8 cellular contexts compared by ENCODE assay signal in the genomic region with DNA sequence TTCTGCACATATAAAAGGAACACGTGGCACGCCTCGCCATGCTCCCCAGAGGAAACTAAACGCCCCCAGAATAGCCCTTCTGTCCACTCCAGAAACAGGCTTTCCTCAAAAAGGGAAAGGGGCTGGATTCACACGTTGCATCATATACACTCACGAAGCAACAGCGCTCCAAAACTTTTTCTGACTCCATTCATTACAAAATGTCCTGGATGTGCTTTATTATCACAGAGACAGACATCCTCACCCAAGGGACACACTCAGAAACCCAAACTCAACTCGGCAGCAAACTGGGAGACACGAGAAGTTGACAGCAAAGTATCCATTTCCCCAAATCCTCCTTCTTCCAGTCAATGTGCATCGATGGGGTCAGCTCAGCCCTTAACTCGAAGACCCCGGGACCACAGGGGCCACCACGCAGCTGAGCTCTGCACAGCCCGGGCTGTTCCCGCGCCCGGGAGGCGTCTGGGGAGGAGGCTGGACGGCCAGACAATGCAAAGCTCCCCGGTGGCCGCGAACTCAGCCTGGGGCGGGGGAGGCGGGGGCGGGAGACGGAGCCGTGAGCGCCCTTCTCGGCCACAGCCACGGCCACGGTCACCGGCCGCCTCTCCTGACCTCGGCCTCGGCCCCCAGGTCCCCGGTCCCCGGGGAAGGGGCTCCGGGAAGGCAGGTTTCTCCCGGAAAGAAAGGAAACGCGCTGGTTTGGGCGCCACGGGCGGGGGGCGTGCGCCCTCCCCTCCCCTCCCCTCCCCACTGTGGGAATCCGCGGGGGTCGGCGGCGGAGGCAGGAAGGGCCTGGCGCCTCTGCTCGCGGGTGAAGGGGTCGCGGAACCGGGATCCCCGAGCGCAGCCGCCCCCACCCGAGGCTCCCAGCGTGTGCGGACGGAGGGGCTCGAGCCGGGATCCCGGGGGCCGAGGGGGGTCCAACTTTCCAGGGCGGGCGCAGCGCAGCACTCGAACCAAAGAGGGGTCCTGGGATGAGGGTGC. TPM values are rescaled to one million over a fixed set of nuclear protein-coding genes. Genes with fewer than 3 reads are reported as not detected.
A peak's percentile ranks its signal among the peaks of the same experiment; 100 is the strongest.
DNase-seq lines count a peak whose midpoint lies in the region; ATAC-seq, FAIRE-seq and TF ChIP-seq lines count a peak whose summit lies in the region.

No MANE protein-coding gene starts in this region.

- peak overlapping the region; percentile 52 for H3K4me3 Mint-ChIP-seq in activated naive CD4-positive, alpha-beta T cell treated with anti-CD3 and anti-CD28 coated beads, Interleukin-2, amount 10 ng/mL, durations not matched to agents 7 days and 5 days
- peak overlapping the region; percentile 97 for H3K4me3 Mint-ChIP-seq in astrocyte (ENCODE audit: unreplicated experiment)

- POLR2A ChIA-PET in GM10248 (lab: Yijun Ruan, JAX) = no interaction called here

- peaks cover 18% of the 10 kb centered on the region for H3K4me1 Mint-ChIP-seq in activated naive CD4-positive, alpha-beta T cell treated with anti-CD3 and anti-CD28 coated beads, Interleukin-2, amount 10 ng/mL, durations not matched to agents 7 days and 5 days
- peaks cover 26% of the 10 kb centered on the region for H3K4me1 Mint-ChIP-seq in astrocyte (ENCODE audit: low read depth, unreplicated experiment)

- H3K9me3 Mint-ChIP-seq in activated naive CD4-positive, alpha-beta T cell treated with anti-CD3 and anti-CD28 coated beads, Interleukin-2, amount 10 ng/mL, durations not matched to agents 7 days and 5 days = no peaks in the 10 kb centered on the region
- no peaks in the 10 kb centered on the region for H3K9me3 Mint-ChIP-seq in astrocyte (ENCODE audit: unreplicated experiment)

- H3K4me3 ChIP-seq in astrocyte (ENCODE audit: insufficient read depth, low read depth, low read length) = peak overlapping the region; percentile 73
- peak overlapping the region; percentile 91 to 97 (median 96) for H3K4me3 ChIP-seq in keratinocyte (ENCODE audit: control insufficient read depth in 2 of 3, extremely low read depth in 1 of 3, insufficient read depth in 2 of 3, low read depth in 1 of 3, low read length in 3 of 3)
- peak overlapping the region; percentile 76 for H3K4me3 ChIP-seq in thoracic aorta

- ATAC-seq in thoracic aorta (ENCODE audit: insufficient number of reproducible peaks, low FRiP score, low read depth) = no peak

- H3K27ac ChIP-seq in astrocyte (ENCODE audit: low read depth, low read length) (peak overlapping the region; percentile 58), keratinocyte (ENCODE audit: control insufficient read depth, insufficient read depth, low read length) (peak overlapping the region; percentile 89), thoracic aorta (no peak overlapping the region)

- peaks cover 52% of the 10 kb centered on the region for H3K27me3 Mint-ChIP-seq in activated naive CD4-positive, alpha-beta T cell treated with anti-CD3 and anti-CD28 coated beads, Interleukin-2, amount 10 ng/mL, durations not matched to agents 7 days and 5 days
- H3K27me3 Mint-ChIP-seq in astrocyte (ENCODE audit: low read depth, unreplicated experiment) = no peaks in the 10 kb centered on the region

- H3K9me3 ChIP-seq in astrocyte (ENCODE audit: insufficient read depth, low read depth, low read length) = no peaks in the 10 kb centered on the region
- H3K9me3 ChIP-seq in keratinocyte (ENCODE audit: control insufficient read depth, low read depth, low read length) = no peaks in the 10 kb centered on the region
- no peaks in the 10 kb centered on the region for H3K9me3 ChIP-seq in thoracic aorta

- H3K79me2 ChIP-seq in astrocyte (ENCODE audit: insufficient read depth, low read length) (peaks cover 52% of the 10 kb centered on the region), keratinocyte (ENCODE audit: control insufficient read depth, insufficient read depth, low read length) (peaks cover 54% of the 10 kb centered on the region)

- H3K36me3 ChIP-seq in astrocyte (ENCODE audit: insufficient read depth, low read length) (no peaks in the 10 kb centered on the region), keratinocyte (ENCODE audit: control insufficient read depth in 2 of 2, extremely low read depth in 1 of 2, insufficient read depth in 2 of 2, low read length in 2 of 2) (no peaks in the 10 kb centered on the region), thoracic aorta (no peaks in the 10 kb centered on the region)

- H3K4me1 ChIP-seq in astrocyte (ENCODE audit: insufficient read depth, low read length) = peaks cover 22% of the 10 kb centered on the region
- H3K4me1 ChIP-seq in keratinocyte (ENCODE audit: control insufficient read depth, extremely low read depth, insufficient read depth, low read length) = peaks cover 46% of the 10 kb centered on the region
- peaks cover 7 to 40% of the 10 kb centered on the region in 2 donors for H3K4me1 ChIP-seq in thoracic aorta (ENCODE audit: control insufficient read depth in 1 of 2, low read depth in 2 of 2)

- dilution Hi-C loops in keratinocyte (cut with MboI; ENCODE audit: extremely low pct_ligation_motif_present, low sequenced_read_pairs) = loop anchor here (25.0 kb wide), 1 partner anchor 191 kb away; a partner anchor contains a TSS

- FAIRE-seq in astrocyte (lab: Jason Lieb, UNC) = no peak
- peak; percentile 90 for FAIRE-seq in keratinocyte (lab: Jason Lieb, UNC)

- DNase-seq in activated naive CD4-positive, alpha-beta T cell treated with anti-CD3 and anti-CD28 coated beads, Interleukin-2, amount 10 ng/mL, durations not matched to agents 7 days and 5 days = no peak
- no peak for DNase-seq in activated naive CD4-positive, alpha-beta T cell treated with Interleukin-2 at 50 U/mL for 16 hours
- peak; percentile 44 for DNase-seq in astrocyte (ENCODE audit: low read depth)
- no peak for DNase-seq in keratinocyte (ENCODE audit: low read depth, low spot score)
- no peak for DNase-seq in thoracic aorta (ENCODE audit: low spot score)
- no peak for DNase-seq in SW 1271 (lab: John Stamatoyannopoulos, UW)
- no peak for DNase-seq in GM10248 (ENCODE audit: extremely low spot score)
- no peak for DNase-seq in occipital lobe (lab: John Stamatoyannopoulos, UW)

- peak overlapping the region; percentile 24 for H3K27ac Mint-ChIP-seq in activated naive CD4-positive, alpha-beta T cell treated with anti-CD3 and anti-CD28 coated beads, Interleukin-2, amount 10 ng/mL, durations not matched to agents 7 days and 5 days
- peak overlapping the region; percentile 94 for H3K27ac Mint-ChIP-seq in astrocyte (ENCODE audit: unreplicated experiment)

- H3K9ac ChIP-seq in astrocyte (ENCODE audit: low read length) = peak overlapping the region; percentile 84
- peak overlapping the region; percentile 92 for H3K9ac ChIP-seq in keratinocyte (ENCODE audit: control insufficient read depth, extremely low read depth, insufficient read depth, low read length)

- TF ChIP-seq CTCF in astrocyte (IDR thresholded peaks at IDR 0.05; ENCODE audit: insufficient read depth, low read depth, low read length) (no peak), keratinocyte (optimal IDR thresholded peaks at IDR 0.05 in 1 of 3, IDR thresholded peaks at IDR 0.05 in 1 of 3, conservative IDR thresholded peaks at IDR 0.05 in 1 of 3; ENCODE audit: extremely low read depth in 1 of 3, insufficient read depth in 2 of 3, low read length in 3 of 3) (no peak), thoracic aorta (IDR thresholded peaks at IDR 0.05) (no peak), GM10248 (IDR thresholded peaks at IDR 0.05; ENCODE audit: control extremely low read depth, extremely low read depth, low read depth, missing control alignments) (no peak)

- H2AFZ ChIP-seq in astrocyte (ENCODE audit: low read depth, low read length) (peak overlapping the region; percentile 58), keratinocyte (ENCODE audit: control insufficient read depth, low read length) (no peak overlapping the region)

- no peaks in the 10 kb centered on the region for H3K36me3 Mint-ChIP-seq in activated naive CD4-positive, alpha-beta T cell treated with anti-CD3 and anti-CD28 coated beads, Interleukin-2, amount 10 ng/mL, durations not matched to agents 7 days and 5 days
- peaks cover 2% of the 10 kb centered on the region for H3K36me3 Mint-ChIP-seq in astrocyte (ENCODE audit: low read depth, unreplicated experiment)

- H3K9me1 ChIP-seq in keratinocyte (ENCODE audit: control insufficient read depth, extremely low read depth, insufficient read depth, low read length) = no peaks in the 10 kb centered on the region

- H3K4me2 ChIP-seq in astrocyte (ENCODE audit: low read length) = peak overlapping the region; percentile 93
- peak overlapping the region; percentile 95 for H3K4me2 ChIP-seq in keratinocyte (ENCODE audit: control insufficient read depth, extremely low read depth, insufficient read depth, low read depth, low read length)

- CTCF ChIA-PET in activated naive CD4-positive, alpha-beta T cell treated with anti-CD3 and anti-CD28 coated beads, Interleukin-2, amount 10 ng/mL, durations not matched to agents 7 days and 5 days (lab: Charles Lee) = no interaction called here
- CTCF ChIA-PET in GM10248 (lab: Yijun Ruan, JAX) = no interaction called here

- H4K20me1 ChIP-seq in astrocyte (ENCODE audit: insufficient read depth, low read length) (peaks cover 44% of the 10 kb centered on the region), keratinocyte (ENCODE audit: control insufficient read depth, extremely low read depth, insufficient read depth, low read length) (peaks cover 5% of the 10 kb centered on the region)

- H3K27me3 ChIP-seq in astrocyte (ENCODE audit: insufficient read depth, low read length) (no peaks in the 10 kb centered on the region), keratinocyte (ENCODE audit: control insufficient read depth, extremely low read depth, insufficient read depth, low read length) (no peaks in the 10 kb centered on the region), thoracic aorta (replicated peaks; ENCODE audit: insufficient read depth) (no peaks in the 10 kb centered on the region)

RNA-seq across cellular contexts. Expression of a gene that starts 1.2 kb away (rescaled TPM):
- 104 and 106 TPM in 2 replicates for total RNA-seq in astrocyte
- 90.4 to 99.3 TPM (median 94.4 TPM) in 3 replicates for polyA plus RNA-seq in keratinocyte
- polyA plus RNA-seq in keratinocyte (2011; ENCODE audit: low read depth) = 28.0 TPM
- 105 and 138 TPM in 2 replicates for polyA plus RNA-seq in keratinocyte (2011; cell fraction: cytosol; rRNA removed)
- polyA plus RNA-seq in keratinocyte (2011; cell fraction: nucleus; rRNA removed) = 102 and 138 TPM in 2 replicates
- polyA plus RNA-seq in keratinocyte (2012; ENCODE audit: low replicate concordance) = 68.0 and 95.5 TPM in 2 replicates
- 119 to 243 TPM (median 131 TPM) in 3 replicates for polyA minus RNA-seq in keratinocyte
- 140 TPM for polyA minus RNA-seq in keratinocyte (2011; cell fraction: cytosol; rRNA and poly(A)+ RNA removed)
- 67.5 and 81.9 TPM in 2 replicates for polyA minus RNA-seq in keratinocyte (2011; cell fraction: nucleus; rRNA and poly(A)+ RNA removed)
- total RNA-seq in thoracic aorta = 10 to 100 TPM; 13.9 to 18.9 TPM
- 16.7 TPM for total RNA-seq in occipital lobe

RNA-seq across cellular contexts. Expression of a gene that starts 18.5 kb away (rescaled TPM):
- 20.0 and 20.3 TPM in 2 replicates for total RNA-seq in astrocyte
- 11.1 to 24.8 TPM (median 14.4 TPM) in 3 replicates for polyA plus RNA-seq in keratinocyte
- polyA plus RNA-seq in keratinocyte (2011; ENCODE audit: low read depth) = 2.8 TPM
- 18.1 and 19.0 TPM in 2 replicates for polyA plus RNA-seq in keratinocyte (2011; cell fraction: cytosol; rRNA removed)
- 12.1 and 12.4 TPM in 2 replicates for polyA plus RNA-seq in keratinocyte (2011; cell fraction: nucleus; rRNA removed)
- 11.7 and 20.2 TPM in 2 replicates for polyA plus RNA-seq in keratinocyte (2012; ENCODE audit: low replicate concordance)
- polyA minus RNA-seq in keratinocyte = 12.1 to 16.9 TPM (median 15.9 TPM) in 3 replicates
- 12.3 TPM for polyA minus RNA-seq in keratinocyte (2011; cell fraction: cytosol; rRNA and poly(A)+ RNA removed)
- polyA minus RNA-seq in keratinocyte (2011; cell fraction: nucleus; rRNA and poly(A)+ RNA removed) = 5.0 and 8.1 TPM in 2 replicates
- 10 to 100 TPM; 12.6 to 13.0 TPM for total RNA-seq in thoracic aorta
- 12.0 TPM for total RNA-seq in occipital lobe

Comparison
In these comparisons a context has a peak if more than half of its experiments do, and no peak if none do; other contexts are left out.
1. H3K27ac ChIP-seq: peak in astrocyte (single experiment) and keratinocyte (single experiment); none in thoracic aorta (0 of 2).
2. Peak in every context shown above with its lines, with median percentiles within 50 percentile points of each other: H3K4me3 ChIP-seq.